Comparison of ENCODE assay signal across 27 cellular contexts in genomic region chrX:136220535-136220934, GRCh38. TPM values are rescaled to one million over a fixed set of nuclear protein-coding genes. Genes with fewer than 3 reads are reported as not detected.
DNase-seq lines count a peak whose midpoint lies in the region; ATAC-seq, FAIRE-seq and TF ChIP-seq lines count a peak whose summit lies in the region.
"Had no signal": no experiment of that assay in that cellular context is flagged by ENCODE, and none has a peak within 500 bp of the region (broad histone marks: within the 10 kb centered on the region; RNA-seq: fewer than 3 reads in every experiment).

No MANE protein-coding gene starts in this region.

- no peaks in the 10 kb centered on the region for H3K9me1 ChIP-seq in K562 (ENCODE audit: control insufficient read depth, insufficient read depth, low read length)

- no peak for TF ChIP-seq POLR2A in K562 (conservative IDR thresholded peaks at IDR 0.05)

- H3K27ac ChIP-seq in PC-3 (ENCODE audit: low read length), result peak overlapping the region; percentile 53
- H3K27ac ChIP-seq in K562 (ENCODE audit: extremely low read depth, low read depth, low read length), result no peak overlapping the region
- H3K27ac ChIP-seq: body of pancreas, C4-2B, GM23248, lower lobe of right lung, pancreas, spleen had no signal

- no peak for FAIRE-seq in K562 (lab: Jason Lieb, UNC)
- FAIRE-seq in urothelium cell line (lab: Jason Lieb, UNC), result no peak
- FAIRE-seq: HepG2, pancreas had no signal

- intact Hi-C loops in PC-3 (cut with micrococcal nuclease), result no loop called here
- intact Hi-C loops in K562 (cut with micrococcal nuclease), result no loop called here
- intact Hi-C loops in mucosa of descending colon (cut with DNase I, micrococcal nuclease), result no loop called here

- H3K9me3 ChIP-seq in PC-3 (ENCODE audit: low read length), result no peaks in the 10 kb centered on the region
- H3K9me3 ChIP-seq in K562 (replicated peaks; ENCODE audit: control insufficient read depth, insufficient read depth, low read depth, low read length), result no peaks in the 10 kb centered on the region
- H3K9me3 ChIP-seq in mucosa of descending colon, result no peaks in the 10 kb centered on the region
- H3K9me3 ChIP-seq: body of pancreas, lower lobe of right lung, pancreas, spleen had no signal

- no peaks in the 10 kb centered on the region for H3K27me3 ChIP-seq in PC-3 (ENCODE audit: low read length)
- no peaks in the 10 kb centered on the region for H3K27me3 ChIP-seq in K562 (ENCODE audit: control insufficient read depth in 2 of 2, insufficient read depth in 2 of 2, low read length in 2 of 2)
- H3K27me3 ChIP-seq: body of pancreas, pancreas, spleen had no signal

- no peaks in the 10 kb centered on the region for H4K20me1 ChIP-seq in PC-3 (ENCODE audit: low read length)
- no peaks in the 10 kb centered on the region for H4K20me1 ChIP-seq in K562 (replicated peaks; ENCODE audit: control insufficient read depth, insufficient read depth, low read length)

- TF ChIP-seq CTCF in PC-3 (conservative IDR thresholded peaks at IDR 0.05; ENCODE audit: low read depth, low read length), result no peak
- no peak for TF ChIP-seq CTCF in K562 (IDR thresholded peaks at IDR 0.05 in 2 of 3, conservative IDR thresholded peaks at IDR 0.05 in 1 of 3; ENCODE audit: insufficient read depth in 2 of 3, low read depth in 1 of 3, low read length in 3 of 3)
- no peak for TF ChIP-seq CTCF in mucosa of descending colon (IDR thresholded peaks at IDR 0.05)

- H3K9ac ChIP-seq in PC-3 (ENCODE audit: low read length) (no peak overlapping the region), K562 (ENCODE audit: insufficient read depth in 1 of 2, low read depth in 2 of 2, low read length in 2 of 2) (no peak overlapping the region)
- H3K9ac ChIP-seq: GM23248 had no signal

- TF ChIP-seq RAD21 in K562 (CRISPR knock-in tag; conservative IDR thresholded peaks at IDR 0.05 in 1 of 2, IDR thresholded peaks at IDR 0.05 in 1 of 2), result no peak

- H3K4me2 ChIP-seq in PC-3 (ENCODE audit: low read length) (peak overlapping the region; percentile 27; the same call in 1 of the 2 replicates), K562 (ENCODE audit: insufficient read depth, low read length) (no peak overlapping the region)

- BruUV-seq in PC-3 (replicated peaks; lab: Mats Ljungman, UMichigan) (no TSS peak), K562 (replicated peaks; lab: Mats Ljungman, UMichigan) (no TSS peak)

- no peak overlapping the region for H3K4me3 ChIP-seq in PC-3 (ENCODE audit: low read length)
- no peak overlapping the region for H3K4me3 ChIP-seq in K562
- no peak overlapping the region for H3K4me3 ChIP-seq in mucosa of descending colon
- H3K4me3 ChIP-seq: body of pancreas, GM23248, lower lobe of right lung, pancreas, spleen had no signal

- H2AFZ ChIP-seq in PC-3 (ENCODE audit: low read length) (peak overlapping the region; percentile 51; the same call in 1 of the 2 replicates), K562 (ENCODE audit: low read depth, low read length) (no peak overlapping the region)
- H2AFZ ChIP-seq: GM23248 had no signal

- no peaks in the 10 kb centered on the region for H3F3A ChIP-seq in PC-3 (ENCODE audit: low read length, unreplicated experiment)

- no peaks in the 10 kb centered on the region for H3K9me2 ChIP-seq in PC-3 (replicated peaks; ENCODE audit: low read length)

- TF ChIP-seq EP300 in K562 (IDR thresholded peaks at IDR 0.05; ENCODE audit: low read length), result no peak

- ATAC-seq in PC-3, result peak; percentile 61
- no peak for ATAC-seq in K562
- ATAC-seq in mucosa of descending colon, result peak; percentile 53
- no peak for ATAC-seq in HG02981 (IDR thresholded peaks at IDR 0.05; ENCODE audit: unreplicated experiment)
- no peak for ATAC-seq in HG03196 (IDR thresholded peaks at IDR 0.05; ENCODE audit: unreplicated experiment)
- ATAC-seq: body of pancreas, HepG2, lower lobe of right lung, pancreas, T-cell had no signal

- POLR2A ChIA-PET in PC-3 (lab: Charles Lee; ENCODE audit: unreplicated experiment), result interaction anchor here (0.6 to 0.7 kb wide), 2 partner anchors 267 to 488 kb away, joined by 3 to 4 read pairs; no protein-coding TSS in a partner anchor
- POLR2A ChIA-PET in K562 (lab: Yijun Ruan, JAX), result no interaction called here

- H3K36me3 ChIP-seq in PC-3 (ENCODE audit: low read depth, low read length), result no peaks in the 10 kb centered on the region
- H3K36me3 ChIP-seq in K562 (ENCODE audit: control insufficient read depth, insufficient read depth, low read length), result peaks cover 58% of the 10 kb centered on the region; the same call in 2 of the 3 replicates
- no peaks in the 10 kb centered on the region for H3K36me3 ChIP-seq in mucosa of descending colon (ENCODE audit: low read depth)
- H3K36me3 ChIP-seq: pancreas had no signal

- WGBS in K562 (ENCODE audit: insufficient coverage, low coverage, missing lambda C conversion rate), result 72% methylated on average over 4 of the region's 4 CpGs

- in situ Hi-C loops in K562 (cut with MboI), result no loop called here

- CTCF ChIA-PET in PC-3 (lab: Charles Lee) (no interaction called here), K562 (lab: Yijun Ruan, JAX; ENCODE audit: low intra/inter-chr PET ratio) (interaction anchor here (0.6 kb wide), 1 partner anchor 730 kb away, joined by 4 read pairs; no protein-coding TSS in a partner anchor)

- DNase-seq in ELR (ENCODE audit: low read depth), result peak; percentile 50
- DNase-seq in PC-3, result peak; percentile 72
- DNase-seq in K562 (ENCODE audit: extremely low read depth in 1 of 4, low spot score in 3 of 4), result no peak
- DNase-seq in mucosa of descending colon, result no peak
- DNase-seq in urothelium cell line (ENCODE audit: low spot score), result no peak
- DNase-seq: activated B cell treated with CpG ODN at 0.5 μM for 24 hours; activated CD4-positive, alpha-beta T cell treated with anti-CD3 and anti-CD28 coated beads, Interleukin-2, amount 50 U/mL, for 1 hour; activated effector memory CD4-positive, alpha-beta T cell treated with Interleukin-2 at 50 U/mL for 16 hours; body of pancreas; Calu3; cerebellar nuclear complex; glutamatergic neuron; GM23248; lower lobe of right lung; NCI-H1092; NCI-H187; NCI-H2171 treated with DMSO at 0.1 percent for 48 hours; NCI-H524; nephron progenitor cell; pancreas; retina; spleen; T-cell had no signal

- no peaks in the 10 kb centered on the region for H3K79me2 ChIP-seq in PC-3 (ENCODE audit: low read length)
- H3K79me2 ChIP-seq in K562 (ENCODE audit: control insufficient read depth, insufficient read depth, low read length), result no peaks in the 10 kb centered on the region

- H3K4me1 ChIP-seq in PC-3 (ENCODE audit: insufficient read depth, low read length) (peaks cover 18% of the 10 kb centered on the region), K562 (replicated peaks in 1 of 2; ENCODE audit: control insufficient read depth in 2 of 2, insufficient read depth in 2 of 2, low read length in 2 of 2) (no peaks in the 10 kb centered on the region; a peak in 1 of 5 replicates), mucosa of descending colon (ENCODE audit: low read depth) (no peaks in the 10 kb centered on the region)
- H3K4me1 ChIP-seq: body of pancreas, lower lobe of right lung, pancreas, spleen had no signal

TF ChIP-seq in K562, 482 proteins besides CTCF, POLR2A, EP300 and RAD21 (continues in another document):
- TF ChIP-seq, protein P1, sequence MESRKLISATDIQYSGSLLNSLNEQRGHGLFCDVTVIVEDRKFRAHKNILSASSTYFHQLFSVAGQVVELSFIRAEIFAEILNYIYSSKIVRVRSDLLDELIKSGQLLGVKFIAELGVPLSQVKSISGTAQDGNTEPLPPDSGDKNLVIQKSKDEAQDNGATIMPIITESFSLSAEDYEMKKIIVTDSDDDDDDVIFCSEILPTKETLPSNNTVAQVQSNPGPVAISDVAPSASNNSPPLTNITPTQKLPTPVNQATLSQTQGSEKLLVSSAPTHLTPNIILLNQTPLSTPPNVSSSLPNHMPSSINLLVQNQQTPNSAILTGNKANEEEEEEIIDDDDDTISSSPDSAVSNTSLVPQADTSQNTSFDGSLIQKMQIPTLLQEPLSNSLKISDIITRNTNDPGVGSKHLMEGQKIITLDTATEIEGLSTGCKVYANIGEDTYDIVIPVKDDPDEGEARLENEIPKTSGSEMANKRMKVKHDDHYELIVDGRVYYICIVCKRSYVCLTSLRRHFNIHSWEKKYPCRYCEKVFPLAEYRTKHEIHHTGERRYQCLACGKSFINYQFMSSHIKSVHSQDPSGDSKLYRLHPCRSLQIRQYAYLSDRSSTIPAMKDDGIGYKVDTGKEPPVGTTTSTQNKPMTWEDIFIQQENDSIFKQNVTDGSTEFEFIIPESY (CRISPR knock-in tag; IDR thresholded peaks at IDR 0.05), result no peak
- TF ChIP-seq ZNF263 (CRISPR knock-in tag; IDR thresholded peaks at IDR 0.05; ENCODE audit: borderline replicate concordance) (no peak), FOSL1 (tag; conservative IDR thresholded peaks at IDR 0.05) (0 out of 2 replicates have a peak, but pooled peaks have one; percentile 25)

RNA-seq across cellular contexts. Expression of gene MAP7D3, which starts 30.7 kb away (rescaled TPM):
- total RNA-seq in PC-3 (2014; rRNA removed), result 0.40 and 0.69 TPM in 2 replicates
- total RNA-seq in K562 (2011; cell fraction: chromatin; rRNA removed; ENCODE audit: low replicate concordance), result 6.7 and 33.1 TPM in 2 replicates
- 4.7 and 5.2 TPM in 2 replicates for total RNA-seq in K562 (2011; cell fraction: nucleolus; rRNA removed)
- total RNA-seq in K562 (2011; cell fraction: nucleoplasm; rRNA removed), result 10.0 and 14.1 TPM in 2 replicates
- 23.0 and 27.7 TPM in 2 replicates for total RNA-seq in K562 (2014; rRNA removed)
- 19.6 and 20.9 TPM in 2 replicates for total RNA-seq in K562 (2014; rRNA removed; fragmentation: Illumina TruSeq; extraction: Trizol)
- total RNA-seq in K562 (2015; rRNA removed; fragmentation: Illumina TruSeq; extraction: Trizol), result 22.0 TPM in 2 replicates
- total RNA-seq in K562 (2021), result 12.6 and 13.3 TPM in 2 replicates
- 6.9 and 13.2 TPM in 2 replicates for polyA plus RNA-seq in K562 (2011; rRNA removed)
- polyA plus RNA-seq in K562 (2011; cell fraction: cytosol; rRNA removed), result 3.1 and 4.2 TPM in 2 replicates
- polyA plus RNA-seq in K562 (2011; cell fraction: nucleus; rRNA removed), result 7.7 and 12.7 TPM in 2 replicates
- polyA plus RNA-seq in K562 (2012), result 8.8 and 13.2 TPM in 2 replicates
- polyA plus RNA-seq in K562 (2014; fragmentation: Illumina TruSeq; extraction: Trizol), result 15.7 and 20.2 TPM in 2 replicates
- polyA plus RNA-seq in K562 (2014; fragmentation: Nextera tagmentation; extraction: Ambion mirVana), result 1 to 10 TPM; 9.4 to 9.9 TPM
- 14.0 and 20.0 TPM in 2 replicates for polyA plus RNA-seq in K562 (2014; rRNA removed)
- 6.6 and 13.2 TPM in 2 replicates for polyA minus RNA-seq in K562 (2011; rRNA and poly(A)+ RNA removed)
- polyA minus RNA-seq in K562 (2011; cell fraction: cytosol; rRNA and poly(A)+ RNA removed), result 4.6 and 8.1 TPM in 2 replicates
- polyA minus RNA-seq in K562 (2011; cell fraction: nucleus; rRNA and poly(A)+ RNA removed), result 7.5 and 8.6 TPM in 2 replicates
- total RNA-seq in mucosa of descending colon, result 10 to 100 TPM in 1 of 3 donors, 1 to 10 TPM in 2; 2.8 to 11.1 (median 4.4) TPM
- total RNA-seq: HepG2 had no signal
- polyA plus RNA-seq: HepG2 had no signal

Comparison
In these comparisons a context has a peak if more than half of its experiments do, and no peak if none do; other contexts are left out.
1. DNase-seq: peak in ELR (single experiment) and PC-3 (single experiment); none in K562 (0 of 4), mucosa of descending colon (0 of 3) and urothelium cell line (single experiment).
2. ATAC-seq: peak in PC-3 (single experiment) and mucosa of descending colon (single experiment); none in K562 (single experiment), HG02981 (single experiment) and HG03196 (single experiment).